Comparison of ENCODE assay signal across 13 cellular contexts in the genomic region with DNA sequence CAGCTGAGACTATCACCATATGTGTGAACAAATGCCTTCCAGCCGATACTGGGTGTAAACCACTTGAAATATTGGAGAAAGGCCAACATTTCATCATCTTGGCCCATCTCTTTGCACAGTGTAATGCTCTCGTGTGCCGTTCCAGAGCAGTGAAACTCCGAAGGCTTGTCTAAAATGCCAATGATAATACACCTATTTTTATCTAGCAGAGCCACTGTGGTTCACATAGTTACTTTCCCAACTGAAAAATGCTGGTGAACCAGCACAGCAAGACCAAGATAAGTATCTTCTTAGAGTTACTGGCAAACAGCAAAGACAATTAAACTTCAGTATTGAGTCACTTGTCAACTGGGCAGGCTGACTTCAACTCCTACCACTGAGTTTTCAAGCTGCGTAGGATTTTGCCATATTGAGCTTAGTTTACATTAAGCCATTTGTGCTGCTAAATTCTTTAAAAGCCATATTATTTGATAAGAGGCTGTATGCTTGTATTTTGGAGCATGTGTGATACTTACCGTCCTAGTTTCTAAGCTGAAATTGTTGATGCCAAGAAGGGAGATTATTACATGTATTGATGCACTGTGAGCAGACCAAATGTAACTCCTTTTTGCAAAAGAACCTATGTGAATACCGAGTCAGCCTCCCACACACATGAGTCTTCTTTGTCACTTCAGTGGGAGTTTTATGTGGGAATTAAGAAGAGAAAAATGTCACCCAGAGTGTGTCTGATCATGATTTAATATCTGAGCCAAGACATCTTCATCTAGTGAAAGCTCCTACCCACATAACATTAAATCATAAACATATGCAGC.
DNase-seq lines count a peak whose midpoint lies in the region; ATAC-seq, FAIRE-seq and TF ChIP-seq lines count a peak whose summit lies in the region.
"Had no signal": no experiment of that assay in that cellular context is flagged by ENCODE, and none has a peak within 500 bp of the region (broad histone marks: within the 10 kb centered on the region; RNA-seq: fewer than 3 reads in every experiment).

No MANE protein-coding gene starts in this region.

- no peak for TF ChIP-seq POLR2A in testis (IDR thresholded peaks at IDR 0.05)

- intact Hi-C loops in testis (cut with DNase I; ENCODE audit: low total_unique reads) (no loop called here), kidney (cut with DNase I) (no loop called here)

- no peak overlapping the region for H3K27ac Mint-ChIP-seq in activated naive CD4-positive, alpha-beta T cell treated with anti-CD3 and anti-CD28 coated beads, Interleukin-2, amount 50 U/mL, for 72 hours
- H3K27ac Mint-ChIP-seq: CD4-positive, CD25-positive, alpha-beta regulatory T cell; immature natural killer cell had no signal

- 42 to 53% methylated on average over 7 of the region's 7 CpGs for WGBS in testis, 2 donors

- H3K27ac ChIP-seq in testis, result no peak overlapping the region
- H3K27ac ChIP-seq in kidney (ENCODE audit: low read depth in 2 of 2, low read length in 2 of 2), result no peak overlapping the region
- H3K27ac ChIP-seq: pancreas, tibial nerve had no signal

- H3K9ac ChIP-seq in kidney (ENCODE audit: low read length in 2 of 2), result no peak overlapping the region

- H3K36me3 Mint-ChIP-seq in activated naive CD4-positive, alpha-beta T cell treated with anti-CD3 and anti-CD28 coated beads, Interleukin-2, amount 50 U/mL, for 72 hours, result no peaks in the 10 kb centered on the region
- H3K36me3 Mint-ChIP-seq: CD4-positive, CD25-positive, alpha-beta regulatory T cell; immature natural killer cell had no signal

- H3K4me3 ChIP-seq in AG09309 (ENCODE audit: control insufficient read depth, low read depth, low read length), result no peak overlapping the region
- no peak overlapping the region for H3K4me3 ChIP-seq in bronchial epithelial cell (ENCODE audit: low read depth, low read length)
- H3K4me3 ChIP-seq in testis, result no peak overlapping the region
- no peak overlapping the region for H3K4me3 ChIP-seq in kidney (ENCODE audit: low read length in 2 of 2)
- H3K4me3 ChIP-seq: pancreas, tibial nerve had no signal

- no peaks in the 10 kb centered on the region for H3K9me3 ChIP-seq in testis
- H3K9me3 ChIP-seq in kidney (ENCODE audit: control insufficient read depth in 1 of 2, low read length in 2 of 2), result no peaks in the 10 kb centered on the region
- H3K9me3 ChIP-seq: pancreas, tibial nerve had no signal

- ATAC-seq in left lobe of liver, result peak; percentile 45
- no peak for ATAC-seq in activated naive CD4-positive, alpha-beta T cell treated with anti-CD3 and anti-CD28 coated beads, Interleukin-2, amount 50 U/mL, for 72 hours

- no peaks in the 10 kb centered on the region for H3K27me3 ChIP-seq in bronchial epithelial cell (ENCODE audit: control insufficient read depth, insufficient read depth, low read length)
- H3K27me3 ChIP-seq in testis, result no peaks in the 10 kb centered on the region
- H3K27me3 ChIP-seq: pancreas, tibial nerve had no signal

- H3K9me3 Mint-ChIP-seq in activated naive CD4-positive, alpha-beta T cell treated with anti-CD3 and anti-CD28 coated beads, Interleukin-2, amount 50 U/mL, for 72 hours, result peaks cover 0 to 3% of the 10 kb centered on the region in 2 donors

- no peak for FAIRE-seq in HTR-8/SVneo (lab: Jason Lieb, UNC)
- FAIRE-seq in bronchial epithelial cell (lab: Jason Lieb, UNC), result no peak
- FAIRE-seq in kidney (lab: Jason Lieb, UNC), result no peak
- FAIRE-seq: GM12891, pancreas had no signal

- TF ChIP-seq CTCF in AG09309 (IDR thresholded peaks at IDR 0.05; ENCODE audit: control insufficient read depth, insufficient read depth, low read depth, low read length, missing control alignments) (no peak), bronchial epithelial cell (IDR thresholded peaks at IDR 0.05; ENCODE audit: insufficient read depth, low read length, severe bottlenecking) (no peak), testis (IDR thresholded peaks at IDR 0.05) (no peak), kidney (IDR thresholded peaks at IDR 0.05; ENCODE audit: borderline replicate concordance, extremely low read depth, insufficient read depth) (no peak)

- H3K4me1 ChIP-seq in testis (no peaks in the 10 kb centered on the region), kidney (ENCODE audit: control insufficient read depth in 1 of 2, insufficient read depth in 1 of 2, low read depth in 1 of 2, low read length in 2 of 2) (no peaks in the 10 kb centered on the region)
- H3K4me1 ChIP-seq: pancreas had no signal

- DNase-seq in AG09309 (ENCODE audit: low read depth) (peak; percentile 63), HTR-8/SVneo (ENCODE audit: insufficient read length, low spot score) (peak; percentile 11), bronchial epithelial cell (ENCODE audit: low read depth) (peak; percentile 76), left lobe of liver (ENCODE audit: low spot score) (no peak), testis (no peak), kidney (no peak)
- DNase-seq in activated naive CD4-positive, alpha-beta T cell treated with anti-CD3 and anti-CD28 coated beads, Interleukin-2, amount 50 U/mL, for 72 hours (ENCODE audit: low spot score in 2 of 2), result no peak
- no peak for DNase-seq in activated CD4-positive, alpha-beta T cell treated with anti-CD3 and anti-CD28 coated beads, Interleukin-2, amount 50 U/mL, for 4 hours
- DNase-seq: CD4-positive, CD25-positive, alpha-beta regulatory T cell; immature natural killer cell; pancreas had no signal

- H3K36me3 ChIP-seq in bronchial epithelial cell (ENCODE audit: control insufficient read depth, insufficient read depth, low read length) (no peaks in the 10 kb centered on the region), testis (ENCODE audit: low read depth, missing control alignments) (no peaks in the 10 kb centered on the region), kidney (ENCODE audit: control insufficient read depth in 1 of 2, insufficient read depth in 2 of 2, low read length in 2 of 2) (no peaks in the 10 kb centered on the region)
- H3K36me3 ChIP-seq: pancreas, tibial nerve had no signal

Comparison
In these comparisons a context has a peak if more than half of its experiments do, and no peak if none do; other contexts are left out.
1. DNase-seq: peak in AG09309 (single experiment), HTR-8/SVneo (single experiment) and bronchial epithelial cell (single experiment); none in left lobe of liver (single experiment), activated naive CD4-positive, alpha-beta T cell treated with anti-CD3 and anti-CD28 coated beads, Interleukin-2, amount 50 U/mL, for 72 hours (0 of 2), testis (single experiment), kidney (single experiment) and activated CD4-positive, alpha-beta T cell treated with anti-CD3 and anti-CD28 coated beads, Interleukin-2, amount 50 U/mL, for 4 hours (0 of 2).